Comparison of ENCODE assay signal across 19 cellular contexts in the genomic region with DNA sequence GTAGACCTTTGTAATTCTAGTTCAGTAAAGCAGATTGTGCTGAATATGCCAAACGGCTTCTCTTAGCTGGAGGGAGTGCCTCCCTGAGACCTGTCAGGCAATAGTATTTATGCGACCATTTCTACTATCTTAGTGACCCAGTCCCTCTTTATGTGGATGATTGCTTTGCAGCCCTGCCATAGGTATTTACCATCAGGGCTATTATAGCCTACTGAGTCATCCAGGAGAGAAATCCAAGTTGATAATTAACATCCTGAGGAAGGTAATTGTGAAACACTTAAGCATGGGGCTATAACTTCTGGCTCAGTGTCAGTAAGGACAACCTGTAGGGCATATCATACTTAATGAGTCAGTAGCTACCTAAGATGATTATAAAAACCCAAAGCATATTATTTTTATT.
DNase-seq lines count a peak whose midpoint lies in the region; ATAC-seq and TF ChIP-seq lines count a peak whose summit lies in the region.
"Had no signal": no experiment of that assay in that cellular context is flagged by ENCODE, and none has a peak within 500 bp of the region (broad histone marks: within the 10 kb centered on the region; RNA-seq: fewer than 3 reads in every experiment).

No MANE protein-coding gene starts in this region.

- no peak overlapping the region for H3K27ac Mint-ChIP-seq in GM23338
- no peak overlapping the region for H3K27ac Mint-ChIP-seq in activated T-cell treated with anti-CD3 and anti-CD28 coated beads, Interleukin-2, amount 50 U/mL, for 72 hours
- H3K27ac Mint-ChIP-seq: activated CD4-positive, alpha-beta memory T cell treated with anti-CD3 and anti-CD28 coated beads for 36 hours; B cell; stimulated activated effector memory CD8-positive, alpha-beta T cell treated with anti-CD3 and anti-CD28 coated beads, Interleukin-12 subunit alpha, Interleukin-12 subunit beta, amount 100 ng/mL, for 72 hours had no signal

- ATAC-seq in GM23338 = no peak
- peak; percentile 50 for ATAC-seq in foreskin keratinocyte
- ATAC-seq in omental fat pad (ENCODE audit: low FRiP score) = peak; percentile 73
- ATAC-seq in HG02973 (IDR thresholded peaks at IDR 0.05; ENCODE audit: unreplicated experiment) = no peak
- ATAC-seq in activated T-cell treated with anti-CD3 and anti-CD28 coated beads, Interleukin-2, amount 50 U/mL, for 72 hours (replicated peaks in 1 of 2) = no peak
- ATAC-seq: stimulated activated effector memory CD8-positive, alpha-beta T cell treated with anti-CD3 and anti-CD28 coated beads, Interleukin-12 subunit alpha, Interleukin-12 subunit beta, amount 100 ng/mL, for 72 hours had no signal

- no peaks in the 10 kb centered on the region for H3K36me3 ChIP-seq in GM23338 (ENCODE audit: insufficient read depth)
- H3K36me3 ChIP-seq: lower lobe of right lung, neutrophil had no signal

- H3K4me1 Mint-ChIP-seq in GM23338 = peaks cover 15% of the 10 kb centered on the region
- no peaks in the 10 kb centered on the region for H3K4me1 Mint-ChIP-seq in activated T-cell treated with anti-CD3 and anti-CD28 coated beads, Interleukin-2, amount 50 U/mL, for 72 hours (ENCODE audit: low read depth)
- H3K4me1 Mint-ChIP-seq: stimulated activated effector memory CD8-positive, alpha-beta T cell treated with anti-CD3 and anti-CD28 coated beads, Interleukin-12 subunit alpha, Interleukin-12 subunit beta, amount 100 ng/mL, for 72 hours had no signal

- H3K79me2 ChIP-seq in GM23338 (replicated peaks; ENCODE audit: insufficient read depth) = no peaks in the 10 kb centered on the region

- no peaks in the 10 kb centered on the region for H4K20me1 ChIP-seq in GM23338 (replicated peaks; ENCODE audit: insufficient read depth)

- no peaks in the 10 kb centered on the region for H3K9me2 ChIP-seq in GM23338 (ENCODE audit: insufficient read depth)

- H3K27ac ChIP-seq in GM23338 (ENCODE audit: low read depth) (no peak overlapping the region), RWPE1 (no peak overlapping the region), foreskin keratinocyte (no peak overlapping the region)
- H3K27ac ChIP-seq: lower lobe of right lung, neutrophil had no signal

- CTCF ChIA-PET in RWPE1 (lab: Yijun Ruan, JAX) = interaction anchor here (2.0 kb wide), 1 partner anchor 203 kb away, joined by 7 read pairs; no protein-coding TSS in a partner anchor

- no peaks in the 10 kb centered on the region for H3K27me3 Mint-ChIP-seq in GM23338 (ENCODE audit: insufficient read depth, low read depth, poor library complexity)
- H3K27me3 Mint-ChIP-seq in activated T-cell treated with anti-CD3 and anti-CD28 coated beads, Interleukin-2, amount 50 U/mL, for 72 hours (ENCODE audit: low read depth) = peaks cover 20% of the 10 kb centered on the region
- H3K27me3 Mint-ChIP-seq: activated CD4-positive, alpha-beta memory T cell treated with anti-CD3 and anti-CD28 coated beads for 36 hours; B cell had no signal

- 0 out of 2 replicates have a peak overlapping the region, but pooled peaks have one; percentile 8 for H3K4me2 ChIP-seq in GM23338

- POLR2A ChIA-PET in RWPE1 (lab: Yijun Ruan, JAX; ENCODE audit: low non-redundant PET) = no interaction called here

- no peak overlapping the region for H3K4me3 ChIP-seq in GM23338
- H3K4me3 ChIP-seq: lower lobe of right lung had no signal

- H3K9me3 Mint-ChIP-seq in GM23338 = no peaks in the 10 kb centered on the region; the same call in 2 of the 3 replicates
- no peaks in the 10 kb centered on the region for H3K9me3 Mint-ChIP-seq in activated T-cell treated with anti-CD3 and anti-CD28 coated beads, Interleukin-2, amount 50 U/mL, for 72 hours
- H3K9me3 Mint-ChIP-seq: activated CD4-positive, alpha-beta memory T cell treated with anti-CD3 and anti-CD28 coated beads for 36 hours had no signal

- DNase-seq in GM23338 (ENCODE audit: low spot score) (no peak), RWPE1 (ENCODE audit: low spot score) (peak; percentile 79), foreskin keratinocyte (peak; percentile 31 to 59), omental fat pad (ENCODE audit: low spot score) (no peak), NCI-H146 (lab: John Stamatoyannopoulos, UW) (no peak), CD1c-positive myeloid dendritic cell (ENCODE audit: extremely low spot score) (no peak)
- no peak for DNase-seq in activated T-cell treated with anti-CD3 and anti-CD28 coated beads, Interleukin-2, amount 50 U/mL, for 72 hours
- DNase-seq: activated CD4-positive, alpha-beta memory T cell treated with anti-CD3 and anti-CD28 coated beads for 36 hours; aorta; DND-41; H7; hypothalamus; KG1; lower lobe of right lung; NCI-H1417 had no signal

- no peak overlapping the region for H3K4me3 Mint-ChIP-seq in GM23338
- no peak overlapping the region for H3K4me3 Mint-ChIP-seq in activated T-cell treated with anti-CD3 and anti-CD28 coated beads, Interleukin-2, amount 50 U/mL, for 72 hours
- H3K4me3 Mint-ChIP-seq: activated CD4-positive, alpha-beta memory T cell treated with anti-CD3 and anti-CD28 coated beads for 36 hours; B cell; stimulated activated effector memory CD8-positive, alpha-beta T cell treated with anti-CD3 and anti-CD28 coated beads, Interleukin-12 subunit alpha, Interleukin-12 subunit beta, amount 100 ng/mL, for 72 hours had no signal

- peaks cover 17% of the 10 kb centered on the region for H3K4me1 ChIP-seq in GM23338 (ENCODE audit: insufficient read depth)
- no peaks in the 10 kb centered on the region for H3K4me1 ChIP-seq in foreskin keratinocyte

- H3F3A ChIP-seq in GM23338 (replicated peaks; ENCODE audit: low read depth) = no peaks in the 10 kb centered on the region

- peak overlapping the region; percentile 63; the same call in 1 of the 2 replicates for H2AFZ ChIP-seq in GM23338

- no peaks in the 10 kb centered on the region for H3K27me3 ChIP-seq in GM23338 (ENCODE audit: insufficient read depth)
- H3K27me3 ChIP-seq in foreskin keratinocyte = no peaks in the 10 kb centered on the region
- H3K27me3 ChIP-seq: neutrophil had no signal

- TF ChIP-seq CTCF in GM23338 (conservative IDR thresholded peaks at IDR 0.05; ENCODE audit: low read depth in 2 of 2) (no peak), RWPE1 (conservative IDR thresholded peaks at IDR 0.05; ENCODE audit: low read depth) (no peak), foreskin keratinocyte (conservative IDR thresholded peaks at IDR 0.05) (no peak), omental fat pad (IDR thresholded peaks at IDR 0.05) (no peak)

- peaks cover 3% of the 10 kb centered on the region; the same call in 2 of the 3 replicates for H3K36me3 Mint-ChIP-seq in GM23338 (ENCODE audit: low read depth)
- H3K36me3 Mint-ChIP-seq in activated T-cell treated with anti-CD3 and anti-CD28 coated beads, Interleukin-2, amount 50 U/mL, for 72 hours (ENCODE audit: insufficient read depth in 2 of 2) = peaks cover 0 to 2% of the 10 kb centered on the region in 2 donors
- H3K36me3 Mint-ChIP-seq: activated CD4-positive, alpha-beta memory T cell treated with anti-CD3 and anti-CD28 coated beads for 36 hours; stimulated activated effector memory CD8-positive, alpha-beta T cell treated with anti-CD3 and anti-CD28 coated beads, Interleukin-12 subunit alpha, Interleukin-12 subunit beta, amount 100 ng/mL, for 72 hours had no signal

Comparison
In these comparisons a context has a peak if more than half of its experiments do, and no peak if none do; other contexts are left out.
1. ATAC-seq: peak in foreskin keratinocyte (single experiment) and omental fat pad (single experiment); none in GM23338 (single experiment), HG02973 (single experiment) and activated T-cell treated with anti-CD3 and anti-CD28 coated beads, Interleukin-2, amount 50 U/mL, for 72 hours (0 of 2).
2. DNase-seq: peak in RWPE1 (single experiment) and foreskin keratinocyte (2 of 2); none in GM23338 (single experiment), omental fat pad (single experiment), NCI-H146 (single experiment), CD1c-positive myeloid dendritic cell (single experiment) and activated T-cell treated with anti-CD3 and anti-CD28 coated beads, Interleukin-2, amount 50 U/mL, for 72 hours (0 of 2).